Comparison of ENCODE assay signal across 33 cellular contexts in the genomic region with DNA sequence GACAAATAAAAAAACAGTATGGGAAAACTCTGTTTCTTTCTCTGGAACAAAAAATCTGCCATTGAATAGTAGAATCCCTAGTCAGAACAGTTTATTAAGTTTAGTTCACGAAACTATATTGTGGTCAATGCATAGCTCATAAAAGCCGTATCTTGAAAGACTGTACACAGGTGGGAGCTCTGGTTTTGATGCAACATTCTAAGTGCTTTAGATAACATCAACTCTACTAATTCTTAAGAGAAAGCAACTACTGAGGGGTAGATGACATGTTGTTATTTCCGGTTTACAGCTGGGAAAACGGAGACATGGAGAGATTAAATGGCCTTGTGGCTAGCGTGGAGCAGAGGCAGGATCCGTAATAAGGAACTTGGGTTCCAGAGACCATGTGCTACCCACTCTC.
"Had no signal": no experiment of that assay in that cellular context is flagged by ENCODE, and none has a peak within 500 bp of the region (broad histone marks: within the 10 kb centered on the region; RNA-seq: fewer than 3 reads in every experiment).

No MANE protein-coding gene starts in this region.

- H3K4me2 ChIP-seq: neural progenitor cell, smooth muscle cell had no signal

- ATAC-seq: activated CD8-positive, alpha-beta memory T cell treated with anti-CD3 and anti-CD28 coated beads, Interleukin-2, amount 10 ng/mL, durations not matched to agents 7 days and 5 days; activated CD8-positive, alpha-beta T cell treated with anti-CD3 and anti-CD28 coated beads, Interleukin-2, amount 10 ng/mL, durations not matched to agents 7 days and 5 days; left lung; lower lobe of right lung; natural killer cell; psoas muscle; stimulated activated memory B cell treated with anti-CD40 and anti-IgM and Interleukin-4, amounts not matched to agents 10 μg/mL and 1 μg/mL and 100 μg/mL, for 72 hours; stimulated activated naive CD8-positive, alpha-beta T cell treated with anti-CD3 and anti-CD28 coated beads, Interleukin-15, amount 100 ng/mL, for 72 hours had no signal

- H3K79me2 ChIP-seq: parathyroid adenoma had no signal

- H3K36me3 ChIP-seq: esophagus squamous epithelium, left lung, lower lobe of right lung, neural progenitor cell, uterus had no signal

- H3K4me3 ChIP-seq: esophagus squamous epithelium, left lung, lower lobe of right lung, neural progenitor cell, psoas muscle, smooth muscle cell, uterus had no signal

- DNase-seq: activated B cell treated with CpG ODN at 0.5 μM for 24 hours; activated CD4-positive, alpha-beta T cell treated with anti-CD3 and anti-CD28 coated beads for 48 hours; activated CD8-positive, alpha-beta memory T cell treated with anti-CD3 and anti-CD28 coated beads, Interleukin-2, amount 10 ng/mL, durations not matched to agents 7 days and 5 days; activated CD8-positive, alpha-beta T cell treated with anti-CD3 and anti-CD28 coated beads, Interleukin-2, amount 10 ng/mL, durations not matched to agents 7 days and 5 days; activated effector memory CD4-positive, alpha-beta T cell treated with Interleukin-2 at 50 U/mL for 16 hours; activated naive CD4-positive, alpha-beta T cell treated with anti-CD3 and anti-CD28 coated beads, Interleukin-2, amount 50 U/mL, for 16 hours; anterior cingulate cortex; dermis blood vessel endothelial cell; effector CD4-positive, alpha-beta T cell; esophagus squamous epithelium; foreskin melanocyte; kidney glomerular epithelial cell; left lung; lower lobe of right lung; mesenchymal stem cell; natural killer cell; occipital lobe; psoas muscle; stimulated activated CD4-positive, alpha-beta T cell treated with anti-CD3 and anti-CD28 coated beads, Interleukin-1b, Interleukin-23, amount 100 ng/mL, for 48 hours; stimulated activated CD4-positive, alpha-beta T cell treated with anti-CD3 and anti-CD28 coated beads, Interleukin-4, amount 100 ng/mL, for 4 hours; stimulated activated CD8-positive, alpha-beta memory T cell treated with anti-CD3 and anti-CD28 coated beads, Interleukin-4, amount 100 ng/mL, for 48 hours; stimulated activated naive CD8-positive, alpha-beta T cell treated with anti-CD3 and anti-CD28 coated beads, Interleukin-15, amount 100 ng/mL, for 72 hours; substantia nigra; uterus had no signal

- H3K9me3 ChIP-seq: esophagus squamous epithelium, left lung, lower lobe of right lung, psoas muscle, uterus had no signal

- H3K4me3 Mint-ChIP-seq: activated B cell treated with CpG ODN at 0.5 μM for 24 hours; activated CD8-positive, alpha-beta memory T cell treated with anti-CD3 and anti-CD28 coated beads, Interleukin-2, amount 10 ng/mL, durations not matched to agents 7 days and 5 days; activated CD8-positive, alpha-beta T cell treated with anti-CD3 and anti-CD28 coated beads, Interleukin-2, amount 10 ng/mL, durations not matched to agents 7 days and 5 days; central memory CD8-positive, alpha-beta T cell; natural killer cell; neural progenitor cell; stimulated activated memory B cell treated with anti-CD40 and anti-IgM and Interleukin-4, amounts not matched to agents 10 μg/mL and 1 μg/mL and 100 μg/mL, for 72 hours; stimulated activated naive CD8-positive, alpha-beta T cell treated with anti-CD3 and anti-CD28 coated beads, Interleukin-15, amount 100 ng/mL, for 72 hours; T-helper 2 cell treated with Interferon-gamma antibody and Interleukin-4, amounts not matched to agents 5 μg/mL and 100 μg/mL, for 36 hours; type B pancreatic cell had no signal

- FAIRE-seq: bronchial epithelial cell had no signal

- H3K36me3 Mint-ChIP-seq: activated CD8-positive, alpha-beta memory T cell treated with anti-CD3 and anti-CD28 coated beads, Interleukin-2, amount 10 ng/mL, durations not matched to agents 7 days and 5 days; natural killer cell; neural progenitor cell; stimulated activated memory B cell treated with anti-CD40 and anti-IgM and Interleukin-4, amounts not matched to agents 10 μg/mL and 1 μg/mL and 100 μg/mL, for 72 hours; type B pancreatic cell had no signal

- H3K4me1 ChIP-seq: psoas muscle, uterus had no signal

- H3K27ac Mint-ChIP-seq: activated B cell treated with CpG ODN at 0.5 μM for 24 hours; activated CD8-positive, alpha-beta memory T cell treated with anti-CD3 and anti-CD28 coated beads, Interleukin-2, amount 10 ng/mL, durations not matched to agents 7 days and 5 days; activated CD8-positive, alpha-beta T cell treated with anti-CD3 and anti-CD28 coated beads, Interleukin-2, amount 10 ng/mL, durations not matched to agents 7 days and 5 days; natural killer cell; neural progenitor cell; stimulated activated memory B cell treated with anti-CD40 and anti-IgM and Interleukin-4, amounts not matched to agents 10 μg/mL and 1 μg/mL and 100 μg/mL, for 72 hours; stimulated activated naive CD8-positive, alpha-beta T cell treated with anti-CD3 and anti-CD28 coated beads, Interleukin-15, amount 100 ng/mL, for 72 hours; T-helper 2 cell treated with Interferon-gamma antibody and Interleukin-4, amounts not matched to agents 5 μg/mL and 100 μg/mL, for 36 hours; type B pancreatic cell had no signal

- H2AFZ ChIP-seq: neural progenitor cell, parathyroid adenoma had no signal

- H3K27me3 Mint-ChIP-seq: stimulated activated naive CD8-positive, alpha-beta T cell treated with anti-CD3 and anti-CD28 coated beads, Interleukin-15, amount 100 ng/mL, for 72 hours had no signal

- H3K9me3 Mint-ChIP-seq: activated B cell treated with CpG ODN at 0.5 μM for 24 hours; central memory CD8-positive, alpha-beta T cell; natural killer cell; stimulated activated memory B cell treated with anti-CD40 and anti-IgM and Interleukin-4, amounts not matched to agents 10 μg/mL and 1 μg/mL and 100 μg/mL, for 72 hours; stimulated activated naive CD8-positive, alpha-beta T cell treated with anti-CD3 and anti-CD28 coated beads, Interleukin-15, amount 100 ng/mL, for 72 hours; T-helper 2 cell treated with Interferon-gamma antibody and Interleukin-4, amounts not matched to agents 5 μg/mL and 100 μg/mL, for 36 hours had no signal

- H3K27me3 ChIP-seq: uterus had no signal

- H3K27ac ChIP-seq: epithelial cell of prostate, esophagus squamous epithelium, left lung, lower lobe of right lung, neural progenitor cell, parathyroid adenoma, psoas muscle, uterus had no signal

- H3K9ac ChIP-seq: neural progenitor cell, parathyroid adenoma had no signal
